9 cellular contexts compared by ENCODE assay signal in genomic region chr3:79423417-79423816, GRCh38.
"Had no signal": no experiment of that assay in that cellular context is flagged by ENCODE, and none has a peak within 500 bp of the region (broad histone marks: within the 10 kb centered on the region; RNA-seq: fewer than 3 reads in every experiment).

No MANE protein-coding gene starts in this region.

- DNase-seq: GM23248, GOT3, H7, IMR-90, KG1 had no signal

- H3K9ac ChIP-seq: GM23248 had no signal

- H3K9me3 ChIP-seq: HAP-1 had no signal

- H3K4me3 ChIP-seq: GM23248, HAP-1, K562 had no signal

- H3K36me3 ChIP-seq: HAP-1 had no signal

- H3K27ac ChIP-seq: GM23248 had no signal

- FAIRE-seq: HTR-8/SVneo, K562 had no signal

- ATAC-seq: HCT116, K562 had no signal

- H2AFZ ChIP-seq: GM23248 had no signal

- H3K4me1 ChIP-seq: HAP-1 had no signal
